In the genomic region with DNA sequence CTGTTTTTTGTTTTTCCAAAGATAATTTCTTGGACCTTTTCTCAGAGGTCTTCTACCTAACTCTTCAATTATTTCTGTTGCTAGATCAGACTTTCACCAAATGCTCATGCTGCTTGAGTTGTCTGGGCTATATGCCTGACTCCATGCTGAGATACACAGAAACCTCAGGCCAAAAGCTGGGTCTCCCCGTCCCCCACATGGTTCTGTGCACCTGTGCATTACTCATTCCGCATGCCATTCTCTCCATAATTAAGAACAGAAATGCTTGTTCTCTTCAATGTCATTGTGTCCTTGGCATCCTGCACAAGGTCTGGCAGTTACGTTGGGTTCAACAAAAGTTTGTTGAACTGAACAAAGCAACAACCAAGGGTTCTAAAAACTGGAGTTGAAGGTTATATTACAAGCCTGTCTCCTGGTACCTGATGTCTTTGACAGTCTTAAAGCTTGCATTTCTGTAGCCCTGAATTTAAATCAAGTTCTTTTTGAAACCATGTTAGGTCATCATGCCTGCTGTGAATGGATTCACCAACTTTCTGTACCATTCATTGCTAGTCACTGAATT, we compare ENCODE assay signal across 28 cellular contexts.
DNase-seq lines count a peak whose midpoint lies in the region; ATAC-seq and TF ChIP-seq lines count a peak whose summit lies in the region.
"Had no signal": no experiment of that assay in that cellular context is flagged by ENCODE, and none has a peak within 500 bp of the region (broad histone marks: within the 10 kb centered on the region; RNA-seq: fewer than 3 reads in every experiment).

No MANE protein-coding gene starts in this region.

- H3K4me1 Mint-ChIP-seq in chondrocyte (ENCODE audit: low read depth) (peaks cover 93% of the 10 kb centered on the region), nephron (peaks cover 76% of the 10 kb centered on the region)

- TF ChIP-seq RAD21 in Ishikawa (IDR thresholded peaks at IDR 0.05; ENCODE audit: low read depth) = no peak

- H3K4me3 Mint-ChIP-seq in chondrocyte (ENCODE audit: unreplicated experiment) (no peak overlapping the region), nephron (no peak overlapping the region)
- H3K4me3 Mint-ChIP-seq: CD8-positive, alpha-beta memory T cell had no signal

- H3K27me3 ChIP-seq in ACC112 (ENCODE audit: insufficient read depth, low read length) (no peaks in the 10 kb centered on the region), aorta (ENCODE audit: control insufficient read depth in 1 of 2, insufficient read depth in 2 of 2, low read length in 1 of 2) (no peaks in the 10 kb centered on the region)
- H3K27me3 ChIP-seq: BE2C, right lobe of liver, stomach had no signal

- DNase-seq in chondrocyte (ENCODE audit: low spot score) = no peak
- DNase-seq in pons (ENCODE audit: low spot score) = no peak
- no peak for DNase-seq in aorta
- no peak for DNase-seq in COLO829 (ENCODE audit: low spot score)
- DNase-seq: ACHN; activated CD4-positive, alpha-beta T cell treated with anti-CD3 and anti-CD28 coated beads, Interleukin-2, amount 50 U/mL, for 48 hours; activated CD4-positive, CD25-positive, alpha-beta regulatory T cell treated with anti-CD3 and anti-CD28 coated beads, Interleukin-2, amount 50 U/mL, for 72 hours; activated T-cell treated with anti-CD3 and anti-CD28 coated beads, Interleukin-2, amount 50 U/mL, for 48 hours; BE2C; CD8-positive, alpha-beta memory T cell; central memory CD4-positive, alpha-beta T cell; hypothalamus; left cardiac atrium; NCI-H1092 treated with DMSO at 0.1 percent for 48 hours; NCI-H1694 treated with DMSO at 0.1 percent for 48 hours; NCI-H510A; right lobe of liver; stimulated activated CD4-positive, alpha-beta T cell treated with anti-CD3 and anti-CD28 coated beads, Interleukin-4, amount 100 ng/mL, for 1 hour; stomach; T-helper 2 cell had no signal

- no peaks in the 10 kb centered on the region for H3K27me3 Mint-ChIP-seq in chondrocyte (ENCODE audit: low read depth)
- no peaks in the 10 kb centered on the region for H3K27me3 Mint-ChIP-seq in nephron (ENCODE audit: low read depth)
- H3K27me3 Mint-ChIP-seq: CD8-positive, alpha-beta memory T cell had no signal

- no peak overlapping the region for H2AFZ ChIP-seq in ACC112 (ENCODE audit: low read length, unreplicated experiment)

- WGBS in aorta, 2 donors = 51 to 61% methylated on average over 3 of the region's 3 CpGs

- H3K36me3 ChIP-seq in ACC112 (ENCODE audit: insufficient read depth, low read length) (peaks cover 8% of the 10 kb centered on the region), aorta (ENCODE audit: control insufficient read depth in 1 of 2, insufficient read depth in 2 of 2, low read length in 1 of 2) (peaks cover 0 to 2% of the 10 kb centered on the region in 2 donors)
- H3K36me3 ChIP-seq: BE2C, prostate gland, right lobe of liver, stomach had no signal

- H3K36me3 Mint-ChIP-seq in chondrocyte (ENCODE audit: low read depth) = peaks cover 7% of the 10 kb centered on the region
- no peaks in the 10 kb centered on the region for H3K36me3 Mint-ChIP-seq in nephron (ENCODE audit: low read depth)

- intact Hi-C loops in aorta (cut with DNase I) = no loop called here

- H3K4me3 ChIP-seq in ACC112 (ENCODE audit: low read depth, low read length) (no peak overlapping the region), aorta (ENCODE audit: low read length in 2 of 2) (no peak overlapping the region)
- H3K4me3 ChIP-seq: dorsolateral prefrontal cortex, prostate gland, right lobe of liver, stomach had no signal

- H3K9me3 ChIP-seq in aorta (ENCODE audit: control insufficient read depth, low read length) = no peaks in the 10 kb centered on the region
- H3K9me3 ChIP-seq: BE2C, prostate gland, right lobe of liver, stomach had no signal

- peak overlapping the region; percentile 78 for H3K27ac ChIP-seq in ACC112 (ENCODE audit: low read depth, low read length)
- no peak overlapping the region for H3K27ac ChIP-seq in aorta (ENCODE audit: low read depth in 1 of 2, low read length in 2 of 2)
- H3K27ac ChIP-seq: dorsolateral prefrontal cortex, prostate gland, stomach had no signal

- TF ChIP-seq CTCF in chondrocyte (IDR thresholded peaks at IDR 0.05) (no peak), nephron (IDR thresholded peaks at IDR 0.05; ENCODE audit: unreplicated experiment in 3 of 3) (no peak)

- H3K9me3 Mint-ChIP-seq in chondrocyte (ENCODE audit: low read depth) (no peaks in the 10 kb centered on the region), nephron (no peaks in the 10 kb centered on the region)
- H3K9me3 Mint-ChIP-seq: CD8-positive, alpha-beta memory T cell had no signal

- H3K4me1 ChIP-seq in ACC112 (ENCODE audit: control insufficient read depth, insufficient read depth, low read length, unreplicated experiment) = peaks cover 78% of the 10 kb centered on the region
- peaks cover 7 to 9% of the 10 kb centered on the region in 2 donors for H3K4me1 ChIP-seq in aorta (ENCODE audit: control insufficient read depth in 1 of 2, insufficient read depth in 2 of 2, low read length in 2 of 2)

- H3K27ac Mint-ChIP-seq in chondrocyte (ENCODE audit: unreplicated experiment) (peak overlapping the region; percentile 85), nephron (peak overlapping the region; percentile 8 to 76 (median 56))

- peak; percentile 69; the same call in 1 of the 2 replicates for TF ChIP-seq EP300 in Ishikawa (IDR thresholded peaks at IDR 0.05; ENCODE audit: borderline replicate concordance)

- ATAC-seq in GM18858 (IDR thresholded peaks at IDR 0.05; ENCODE audit: unreplicated experiment) (no peak), aorta (ENCODE audit: low FRiP score) (no peak)
- ATAC-seq: HCT116, left cardiac atrium, Right ventricle myocardium inferior had no signal

- peaks cover 96% of the 10 kb centered on the region for H3K79me2 ChIP-seq in ACC112 (ENCODE audit: control insufficient read depth, insufficient read depth, low read length, unreplicated experiment)

TF ChIP-seq in Ishikawa, 13 proteins besides CTCF, POLR2A, EP300 and RAD21:
- TF ChIP-seq, protein P1, sequence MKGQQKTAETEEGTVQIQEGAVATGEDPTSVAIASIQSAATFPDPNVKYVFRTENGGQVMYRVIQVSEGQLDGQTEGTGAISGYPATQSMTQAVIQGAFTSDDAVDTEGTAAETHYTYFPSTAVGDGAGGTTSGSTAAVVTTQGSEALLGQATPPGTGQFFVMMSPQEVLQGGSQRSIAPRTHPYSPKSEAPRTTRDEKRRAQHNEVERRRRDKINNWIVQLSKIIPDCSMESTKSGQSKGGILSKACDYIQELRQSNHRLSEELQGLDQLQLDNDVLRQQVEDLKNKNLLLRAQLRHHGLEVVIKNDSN (IDR thresholded peaks at IDR 0.05) = no peak
- TF ChIP-seq, protein P2, sequence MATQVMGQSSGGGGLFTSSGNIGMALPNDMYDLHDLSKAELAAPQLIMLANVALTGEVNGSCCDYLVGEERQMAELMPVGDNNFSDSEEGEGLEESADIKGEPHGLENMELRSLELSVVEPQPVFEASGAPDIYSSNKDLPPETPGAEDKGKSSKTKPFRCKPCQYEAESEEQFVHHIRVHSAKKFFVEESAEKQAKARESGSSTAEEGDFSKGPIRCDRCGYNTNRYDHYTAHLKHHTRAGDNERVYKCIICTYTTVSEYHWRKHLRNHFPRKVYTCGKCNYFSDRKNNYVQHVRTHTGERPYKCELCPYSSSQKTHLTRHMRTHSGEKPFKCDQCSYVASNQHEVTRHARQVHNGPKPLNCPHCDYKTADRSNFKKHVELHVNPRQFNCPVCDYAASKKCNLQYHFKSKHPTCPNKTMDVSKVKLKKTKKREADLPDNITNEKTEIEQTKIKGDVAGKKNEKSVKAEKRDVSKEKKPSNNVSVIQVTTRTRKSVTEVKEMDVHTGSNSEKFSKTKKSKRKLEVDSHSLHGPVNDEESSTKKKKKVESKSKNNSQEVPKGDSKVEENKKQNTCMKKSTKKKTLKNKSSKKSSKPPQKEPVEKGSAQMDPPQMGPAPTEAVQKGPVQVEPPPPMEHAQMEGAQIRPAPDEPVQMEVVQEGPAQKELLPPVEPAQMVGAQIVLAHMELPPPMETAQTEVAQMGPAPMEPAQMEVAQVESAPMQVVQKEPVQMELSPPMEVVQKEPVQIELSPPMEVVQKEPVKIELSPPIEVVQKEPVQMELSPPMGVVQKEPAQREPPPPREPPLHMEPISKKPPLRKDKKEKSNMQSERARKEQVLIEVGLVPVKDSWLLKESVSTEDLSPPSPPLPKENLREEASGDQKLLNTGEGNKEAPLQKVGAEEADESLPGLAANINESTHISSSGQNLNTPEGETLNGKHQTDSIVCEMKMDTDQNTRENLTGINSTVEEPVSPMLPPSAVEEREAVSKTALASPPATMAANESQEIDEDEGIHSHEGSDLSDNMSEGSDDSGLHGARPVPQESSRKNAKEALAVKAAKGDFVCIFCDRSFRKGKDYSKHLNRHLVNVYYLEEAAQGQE (IDR thresholded peaks at IDR 0.05; ENCODE audit: low read depth) = no peak
- TF ChIP-seq CREB1 (IDR thresholded peaks at IDR 0.05; ENCODE audit: low read depth) = no peak
- TF ChIP-seq NFIC (IDR thresholded peaks at IDR 0.05) = peak; percentile 54; the same call in 1 of the 2 replicates
- TF ChIP-seq, protein P3, sequence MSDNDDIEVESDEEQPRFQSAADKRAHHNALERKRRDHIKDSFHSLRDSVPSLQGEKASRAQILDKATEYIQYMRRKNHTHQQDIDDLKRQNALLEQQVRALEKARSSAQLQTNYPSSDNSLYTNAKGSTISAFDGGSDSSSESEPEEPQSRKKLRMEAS (IDR thresholded peaks at IDR 0.05) = peak; percentile 32; the same call in 1 of the 2 replicates
- no peak for TF ChIP-seq YY1 (IDR thresholded peaks at IDR 0.05; ENCODE audit: low read depth)
- TF ChIP-seq TEAD4 (IDR thresholded peaks at IDR 0.05) = peak; percentile 61; the same call in 1 of the 2 replicates
- no peak for TF ChIP-seq EGR1 (IDR thresholded peaks at IDR 0.05)
- TF ChIP-seq FOXM1 (IDR thresholded peaks at IDR 0.05; ENCODE audit: borderline replicate concordance, low read depth) = no peak
- TF ChIP-seq TCF12 (IDR thresholded peaks at IDR 0.05; ENCODE audit: low read depth) = peak; percentile 82
- TF ChIP-seq ZBTB7A (IDR thresholded peaks at IDR 0.05; ENCODE audit: low read depth) = no peak
